Comparison of ENCODE assay signal across 2 cellular contexts in genomic region chr13:98752942-98753290, GRCh38.
TF ChIP-seq lines count a peak whose summit lies in the region.

No MANE protein-coding gene starts in this region.

TF ChIP-seq in A549, 52 proteins besides CTCF, POLR2A, EP300 and RAD21:
- TF ChIP-seq RCOR1 (IDR thresholded peaks at IDR 0.05; ENCODE audit: low read depth, low read length): no peak

TF ChIP-seq in IMR-90, 13 proteins besides CTCF, POLR2A, EP300 and RAD21:
- no peak for TF ChIP-seq USF2 (IDR thresholded peaks at IDR 0.05; ENCODE audit: low read depth, low read length)
- TF ChIP-seq MXI1 (IDR thresholded peaks at IDR 0.05; ENCODE audit: borderline replicate concordance, low read depth, low read length): no peak
- no peak for TF ChIP-seq NFE2L2 (IDR thresholded peaks at IDR 0.05; ENCODE audit: low read depth, low read length)
- no peak for TF ChIP-seq RCOR1 (IDR thresholded peaks at IDR 0.05; ENCODE audit: insufficient replicate concordance, low read length)
- no peak for TF ChIP-seq SMC3 (IDR thresholded peaks at IDR 0.05; ENCODE audit: low read depth, low read length)
- TF ChIP-seq RFX5 (IDR thresholded peaks at IDR 0.05; ENCODE audit: low read depth, low read length): no peak
- TF ChIP-seq BHLHE40 (IDR thresholded peaks at IDR 0.05; ENCODE audit: low read depth, low read length): no peak
- TF ChIP-seq CHD1 (IDR thresholded peaks at IDR 0.05; ENCODE audit: low read depth, low read length): no peak
- TF ChIP-seq FOS (IDR thresholded peaks at IDR 0.05; ENCODE audit: low read depth, low read length): no peak
- TF ChIP-seq ELK1 (IDR thresholded peaks at IDR 0.05; ENCODE audit: borderline replicate concordance, low read depth, low read length): no peak
- no peak for TF ChIP-seq MAZ (IDR thresholded peaks at IDR 0.05; ENCODE audit: borderline replicate concordance, low read depth, low read length)
- no peak for TF ChIP-seq CEBPB (IDR thresholded peaks at IDR 0.05; ENCODE audit: low read depth, low read length)
